1 cellular context compared by ENCODE assay signal in the genomic region with DNA sequence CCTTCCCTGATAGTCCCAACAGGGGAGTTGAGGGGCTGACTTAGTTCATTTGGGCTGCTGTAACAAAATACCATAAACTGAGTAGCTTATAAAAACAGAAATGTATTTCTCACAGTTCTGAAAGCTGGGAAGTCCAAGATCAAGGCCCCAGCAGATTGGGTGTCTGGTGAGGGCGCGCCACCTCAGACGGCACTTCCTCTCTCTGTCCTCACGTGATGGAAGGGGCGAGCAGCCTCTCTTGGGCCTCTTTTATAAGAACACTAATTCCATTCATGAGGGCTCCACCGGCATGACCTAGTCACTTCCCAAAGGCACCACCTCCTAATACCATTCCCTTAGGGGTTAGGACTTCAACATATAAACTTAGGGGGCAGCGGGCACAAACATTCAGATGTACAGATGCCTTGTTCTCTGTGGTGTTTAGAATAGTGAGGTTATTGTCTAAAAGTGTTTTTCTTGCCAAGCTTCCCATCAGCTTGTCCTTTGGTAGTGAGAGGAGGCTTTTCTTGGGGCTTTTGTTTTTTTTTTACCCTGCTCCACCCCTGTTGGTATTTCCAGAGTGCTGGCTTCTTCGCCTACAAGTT.
TF ChIP-seq lines count a peak whose summit lies in the region.

No MANE protein-coding gene starts in this region.

TF ChIP-seq in HEK293T, 16 proteins besides CTCF, POLR2A, EP300 and RAD21:
- TF ChIP-seq ZNF384 (IDR thresholded peaks at IDR 0.05) (no peak), FOXA1 (IDR thresholded peaks at IDR 0.05) (no peak), ELF4 (IDR thresholded peaks at IDR 0.05) (no peak), TARDBP (IDR thresholded peaks at IDR 0.05) (no peak)
